1 cellular context compared by ENCODE assay signal in genomic region chr7:77328669-77329068, GRCh38.
TF ChIP-seq lines count a peak whose summit lies in the region.

No MANE protein-coding gene starts in this region.

TF ChIP-seq in GM12878, 131 proteins besides CTCF, POLR2A, EP300 and RAD21 (continued from another document and continues in another):
- TF ChIP-seq MXI1 (IDR thresholded peaks at IDR 0.05; ENCODE audit: low read depth, low read length): no peak
- TF ChIP-seq CEBPZ (IDR thresholded peaks at IDR 0.05; ENCODE audit: low read depth, low read length): no peak
- TF ChIP-seq IRF5 (IDR thresholded peaks at IDR 0.05; ENCODE audit: borderline replicate concordance): no peak
- TF ChIP-seq ASH2L (IDR thresholded peaks at IDR 0.05; ENCODE audit: borderline replicate concordance, low read depth): no peak
- peak; percentile 53; the same call in 1 of the 2 replicates for TF ChIP-seq JUND (IDR thresholded peaks at IDR 0.05; ENCODE audit: low read depth, low read length)
- TF ChIP-seq NBN (IDR thresholded peaks at IDR 0.05): no peak
- TF ChIP-seq ATF7 (IDR thresholded peaks at IDR 0.05; ENCODE audit: low read depth): peak; percentile 45; the same call in 1 of the 2 replicates
- TF ChIP-seq NFIC (IDR thresholded peaks at IDR 0.05; ENCODE audit: low read depth, low read length): no peak
- no peak for TF ChIP-seq NFYA (IDR thresholded peaks at IDR 0.05; ENCODE audit: borderline replicate concordance, low read depth, low read length)
- TF ChIP-seq ZNF384 (IDR thresholded peaks at IDR 0.05; ENCODE audit: borderline replicate concordance, low read depth, low read length): peak; percentile 71; the same call in 1 of the 2 replicates
- TF ChIP-seq SMARCA5 (IDR thresholded peaks at IDR 0.05): no peak
- no peak for TF ChIP-seq TARDBP (IDR thresholded peaks at IDR 0.05; ENCODE audit: borderline replicate concordance)
- TF ChIP-seq PAX5 (IDR thresholded peaks at IDR 0.05; ENCODE audit: borderline replicate concordance, low read depth, low read length): no peak
- TF ChIP-seq TCF7 (IDR thresholded peaks at IDR 0.05; ENCODE audit: borderline replicate concordance): 0 out of 2 replicates have a peak, but pooled peaks have one; percentile 28
- TF ChIP-seq RUNX3 (IDR thresholded peaks at IDR 0.05; ENCODE audit: low read length): peak; percentile 69
- TF ChIP-seq FOXM1 (IDR thresholded peaks at IDR 0.05; ENCODE audit: low read depth, low read length): no peak; the same call in 1 of the 2 replicates
- TF ChIP-seq E4F1 (IDR thresholded peaks at IDR 0.05; ENCODE audit: borderline replicate concordance, partially characterized antibody): no peak
- no peak for TF ChIP-seq POLR2AphosphoS5 (IDR thresholded peaks at IDR 0.05; ENCODE audit: low read length)
- peak; percentile 97 for TF ChIP-seq MTA2 (IDR thresholded peaks at IDR 0.05; ENCODE audit: low read depth)
- TF ChIP-seq SIX5 (IDR thresholded peaks at IDR 0.05; ENCODE audit: low read depth, low read length, severe bottlenecking): no peak
- no peak for TF ChIP-seq TCF12 (IDR thresholded peaks at IDR 0.05; ENCODE audit: low read depth, low read length)
- TF ChIP-seq HDGF (IDR thresholded peaks at IDR 0.05): no peak
- no peak for TF ChIP-seq MTA3 (IDR thresholded peaks at IDR 0.05; ENCODE audit: borderline replicate concordance, low read length)
- TF ChIP-seq SP1 (IDR thresholded peaks at IDR 0.05; ENCODE audit: low read depth, low read length): no peak
- no peak for TF ChIP-seq SREBF1 (IDR thresholded peaks at IDR 0.05; ENCODE audit: low read length)
- TF ChIP-seq IKZF2 (IDR thresholded peaks at IDR 0.05): peak in 1 of 2 experiments; percentile 54; a peak in 1 of 4 replicates
- TF ChIP-seq CUX1 (IDR thresholded peaks at IDR 0.05; ENCODE audit: insufficient replicate concordance, low read depth, low read length): no peak
- TF ChIP-seq BCL11A (IDR thresholded peaks at IDR 0.05; ENCODE audit: low read depth, low read length): peak; percentile 66; the same call in 1 of the 2 replicates
- TF ChIP-seq BMI1 (IDR thresholded peaks at IDR 0.05; ENCODE audit: borderline replicate concordance): 0 out of 2 replicates have a peak, but pooled peaks have one; percentile 38
- TF ChIP-seq CEBPB (IDR thresholded peaks at IDR 0.05; ENCODE audit: borderline replicate concordance in 1 of 2, low read depth in 2 of 2, low read length in 2 of 2): no peak
- no peak for TF ChIP-seq TCF3 (IDR thresholded peaks at IDR 0.05; ENCODE audit: borderline replicate concordance, insufficient read depth, low read depth, low read length)
- peak; percentile 42 for TF ChIP-seq SKIL (IDR thresholded peaks at IDR 0.05; ENCODE audit: low read depth, poor library complexity, severe bottlenecking)
- TF ChIP-seq NFXL1 (IDR thresholded peaks at IDR 0.05; ENCODE audit: borderline replicate concordance): no peak
- no peak for TF ChIP-seq BACH1 (IDR thresholded peaks at IDR 0.05; ENCODE audit: borderline replicate concordance)
- no peak for TF ChIP-seq WRNIP1 (IDR thresholded peaks at IDR 0.05; ENCODE audit: borderline replicate concordance, low read depth, low read length)
- TF ChIP-seq MLLT1 (IDR thresholded peaks at IDR 0.05): no peak
- TF ChIP-seq SREBF2 (IDR thresholded peaks at IDR 0.05; ENCODE audit: low read length): no peak
- TF ChIP-seq RFX5 (IDR thresholded peaks at IDR 0.05; ENCODE audit: low read depth, low read length): no peak
- no peak for TF ChIP-seq ZBTB40 (IDR thresholded peaks at IDR 0.05; ENCODE audit: borderline replicate concordance)
- TF ChIP-seq CBX3 (IDR thresholded peaks at IDR 0.05; ENCODE audit: borderline replicate concordance, low read depth): no peak
- no peak for TF ChIP-seq TAF1 (IDR thresholded peaks at IDR 0.05; ENCODE audit: borderline replicate concordance, low read depth, low read length)
